11 cellular contexts compared by ENCODE assay signal in the genomic region with DNA sequence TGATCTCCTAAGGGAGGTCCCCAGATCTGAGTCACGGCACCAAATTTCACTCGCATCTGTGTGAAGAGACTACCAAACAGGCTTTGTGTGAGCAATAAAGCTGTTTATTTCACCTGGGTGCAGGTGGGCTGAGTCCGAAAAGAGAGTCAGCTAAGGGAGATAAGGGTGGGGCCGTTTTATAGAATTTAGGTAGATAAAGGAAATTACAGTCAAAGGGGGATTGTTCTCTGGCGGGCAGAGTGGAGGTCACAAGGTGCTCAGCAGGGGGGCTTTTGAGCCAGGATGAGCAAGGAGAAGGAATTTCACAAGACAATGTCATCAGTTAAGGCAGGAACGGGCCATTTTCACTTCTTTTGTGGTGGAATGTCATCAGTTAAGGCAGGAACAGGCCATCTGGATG. TPM values are rescaled to one million over a fixed set of nuclear protein-coding genes. Genes with fewer than 3 reads are reported as not detected.
"Had no signal": no experiment of that assay in that cellular context is flagged by ENCODE, and none has a peak within 500 bp of the region (broad histone marks: within the 10 kb centered on the region; RNA-seq: fewer than 3 reads in every experiment).

No MANE protein-coding gene starts in this region.

RNA-seq across cellular contexts. Expression of a gene that starts 8.2 kb away (rescaled TPM):
- total RNA-seq: endothelial cell of umbilical vein; epithelial cell of proximal tubule; fibroblast of lung; foreskin keratinocyte; kidney epithelial cell; mammary epithelial cell; myocyte; naive thymus-derived CD8-positive, alpha-beta T cell; occipital lobe; pulmonary artery endothelial cell; temporal lobe had no signal
